21 cellular contexts compared by ENCODE assay signal in genomic region chr4:154517591-154517990, GRCh38. TPM values are rescaled to one million over a fixed set of nuclear protein-coding genes. Genes with fewer than 3 reads are reported as not detected.
DNase-seq lines count a peak whose midpoint lies in the region; ATAC-seq and TF ChIP-seq lines count a peak whose summit lies in the region.
"Had no signal": no experiment of that assay in that cellular context is flagged by ENCODE, and none has a peak within 500 bp of the region (broad histone marks: within the 10 kb centered on the region; RNA-seq: fewer than 3 reads in every experiment).

No MANE protein-coding gene starts in this region.

- no peaks in the 10 kb centered on the region for H3K36me3 ChIP-seq in thyroid gland

- H3K27ac Mint-ChIP-seq in neural crest cell (ENCODE audit: unreplicated experiment) = peak overlapping the region; percentile 2
- H3K27ac Mint-ChIP-seq: CD4-positive, alpha-beta memory T cell had no signal

- H3K4me3 Mint-ChIP-seq in neural crest cell = no peak overlapping the region
- H3K4me3 Mint-ChIP-seq: CD4-positive, alpha-beta memory T cell had no signal

- ATAC-seq in HG03354 (IDR thresholded peaks at IDR 0.05; ENCODE audit: poor library complexity, severe bottlenecking, unreplicated experiment) (no peak), HG02623 (IDR thresholded peaks at IDR 0.05; ENCODE audit: unreplicated experiment) (no peak)

- H3K4me3 ChIP-seq in thyroid gland (replicated peaks in 1 of 3) = no peak overlapping the region
- H3K4me3 ChIP-seq: GM23248 had no signal

- peaks cover 3% of the 10 kb centered on the region for H3K9me3 Mint-ChIP-seq in neural crest cell

- H3K36me3 Mint-ChIP-seq in neural crest cell (ENCODE audit: low read depth) = no peaks in the 10 kb centered on the region
- H3K36me3 Mint-ChIP-seq: CD4-positive, alpha-beta memory T cell had no signal

- H3K4me1 Mint-ChIP-seq in neural crest cell = peaks cover 57% of the 10 kb centered on the region
- H3K4me1 Mint-ChIP-seq: CD4-positive, alpha-beta memory T cell had no signal

- no peak for DNase-seq in caudate nucleus (lab: John Stamatoyannopoulos, UW)
- DNase-seq in neural crest cell (ENCODE audit: low read depth, low spot score) = no peak
- DNase-seq in thyroid gland = peak; percentile 54 to 64
- no peak for DNase-seq in T1000 (lab: John Stamatoyannopoulos, UW)
- DNase-seq: C1 segment of cervical spinal cord; Calu3; CD4-positive, alpha-beta memory T cell; COR-L47; DMS53; DMS79 treated with DMSO at 0.1 percent for 48 hours; GF-D8; GM23248; H7; HCEC 1CT had no signal

- no peaks in the 10 kb centered on the region for H3K9me3 ChIP-seq in thyroid gland

- no peaks in the 10 kb centered on the region for H3K27me3 ChIP-seq in thyroid gland

- TF ChIP-seq POLR2A in thyroid gland (IDR thresholded peaks at IDR 0.05) = no peak

- intact Hi-C loops in thyroid gland (cut with DNase I) = no loop called here

- H3K27ac ChIP-seq in caudate nucleus (ENCODE audit: low read depth, low read length) (peak overlapping the region; percentile 86), thyroid gland (peak overlapping the region in 2 of 3 donors; percentile 52 to 84)
- H3K27ac ChIP-seq: GM23248 had no signal

- TF ChIP-seq CTCF in neural crest cell (conservative IDR thresholded peaks at IDR 0.05) (no peak), thyroid gland (IDR thresholded peaks at IDR 0.05) (no peak)

- 38 to 40% methylated on average over 4 of the region's 4 CpGs for WGBS in thyroid gland, 2 donors

- H3K4me1 ChIP-seq in thyroid gland = peaks cover 18% of the 10 kb centered on the region in 2 donors

- no peaks in the 10 kb centered on the region for H3K27me3 Mint-ChIP-seq in neural crest cell (ENCODE audit: low read depth)

RNA-seq across cellular contexts. Expression of gene DCHS2, which starts 26.0 kb away (rescaled TPM):
- 0.91 and 1.2 TPM in 2 replicates for total RNA-seq in neural crest cell
- 1 to 10 TPM in 1 of 4 donors, under 1 TPM in 3; 0.40 to 1.4 (median 0.61) TPM for total RNA-seq in thyroid gland
- total RNA-seq: A172, G401, GM23248 had no signal

RNA-seq across cellular contexts. Expression of gene PLRG1, which starts 32.6 kb away (rescaled TPM):
- total RNA-seq in neural crest cell (93.3 and 103 TPM in 2 replicates), thyroid gland (10 to 100 TPM; 50.3 to 69.9 (median 63.5) TPM)

RNA-seq across cellular contexts. Expression of gene FGB, which starts 45.2 kb away (rescaled TPM):
- total RNA-seq in neural crest cell (not detected in 2 replicates), thyroid gland (under 1 TPM in 1 of 4 donors, not detected in 3; 0.94 TPM)
- total RNA-seq: A172; A673; CD4-positive, alpha-beta memory T cell; Daoy; G401; GM23248; H1; H7 had no signal

Comparison
In these comparisons a context has a peak if more than half of its experiments do, and no peak if none do; other contexts are left out.
1. DNase-seq: peak in thyroid gland (2 of 2); none in caudate nucleus (0 of 61), neural crest cell (single experiment) and T1000 (single experiment).